In the genomic region with DNA sequence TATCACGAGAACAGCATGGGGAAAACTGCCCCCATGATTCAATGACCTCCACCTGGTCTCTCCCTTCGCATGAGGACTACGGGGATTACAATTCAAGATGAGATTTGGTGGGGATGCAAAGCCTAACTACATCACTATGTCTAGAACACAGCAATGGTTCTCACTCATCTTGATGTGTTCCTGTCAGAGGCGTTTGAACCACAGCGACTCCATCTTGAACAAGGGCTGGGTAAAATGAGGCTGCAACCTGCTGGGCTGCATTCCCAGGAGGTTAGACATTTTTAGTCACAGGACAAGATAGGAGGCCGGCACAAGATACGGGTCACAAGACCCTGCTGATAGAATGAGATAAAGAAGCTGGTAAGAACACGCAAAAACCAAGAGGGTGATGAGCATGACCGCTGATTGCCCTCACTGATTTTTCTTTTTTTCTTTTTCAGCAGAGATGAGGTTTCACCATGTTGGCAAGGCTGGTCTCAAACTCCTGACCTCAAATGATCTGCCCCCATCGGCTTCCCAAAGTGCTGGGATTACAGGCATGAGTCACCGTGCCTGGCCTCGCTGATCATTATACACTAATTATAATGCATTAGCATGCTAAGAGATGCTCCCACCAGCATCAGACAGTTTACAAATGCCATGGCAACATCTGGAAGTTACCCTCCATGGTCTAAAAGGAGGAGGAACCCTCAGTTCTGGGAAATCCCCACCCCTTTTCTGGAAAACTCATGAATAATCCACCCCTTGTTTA, we compare ENCODE assay signal across 1 cellular context.
A peak's percentile ranks its signal among the peaks of the same experiment; 100 is the strongest.
TF ChIP-seq lines count a peak whose summit lies in the region.

No MANE protein-coding gene starts in this region.

TF ChIP-seq in K562, 482 proteins besides CTCF, POLR2A, EP300 and RAD21 (continued from another document and continues in another):
- TF ChIP-seq CREB3L1 (IDR thresholded peaks at IDR 0.05; ENCODE audit: borderline replicate concordance, low read depth) (no peak), CHAMP1 (IDR thresholded peaks at IDR 0.05) (no peak), TEAD2 (tag; IDR thresholded peaks at IDR 0.05) (peak; percentile 32; the same call in 1 of the 2 replicates), NFXL1 (CRISPR knock-in tag; IDR thresholded peaks at IDR 0.05) (no peak), ELF1 (tag; IDR thresholded peaks at IDR 0.05) (no peak), ZNF282 (CRISPR knock-in tag; IDR thresholded peaks at IDR 0.05) (no peak), ZNF764 (CRISPR knock-in tag; IDR thresholded peaks at IDR 0.05; ENCODE audit: low read depth) (no peak), PRPF4 (IDR thresholded peaks at IDR 0.05; ENCODE audit: insufficient read depth, low read depth, low read length, poor library complexity, severe bottlenecking) (no peak), EWSR1 (IDR thresholded peaks at IDR 0.05; ENCODE audit: borderline replicate concordance, low read depth, partially characterized antibody) (no peak), HNRNPUL1 (IDR thresholded peaks at IDR 0.05; ENCODE audit: low read length) (no peak), ETS1 (conservative IDR thresholded peaks at IDR 0.05; ENCODE audit: control insufficient read depth, low read depth, low read length) (no peak), ZNF518B (CRISPR knock-in tag; IDR thresholded peaks at IDR 0.05) (no peak), NONO (IDR thresholded peaks at IDR 0.05; ENCODE audit: low read depth in 2 of 2, low read length in 1 of 2) (no peak), ATF3 (IDR thresholded peaks at IDR 0.05) (peak; percentile 23), ATF3 (CRISPR knock-in tag; conservative IDR thresholded peaks at IDR 0.05) (no peak), STAG1 (CRISPR knock-in tag; IDR thresholded peaks at IDR 0.05; ENCODE audit: borderline replicate concordance) (no peak), SMARCA5 (IDR thresholded peaks at IDR 0.05) (no peak), MCM5 (IDR thresholded peaks at IDR 0.05; ENCODE audit: low read depth) (no peak), ZNF589 (CRISPR knock-in tag; IDR thresholded peaks at IDR 0.05; ENCODE audit: low read depth) (peak; percentile 65; the same call in 1 of the 2 replicates), TFAM (CRISPR knock-in tag; conservative IDR thresholded peaks at IDR 0.05) (no peak), ZBTB17 (CRISPR knock-in tag; IDR thresholded peaks at IDR 0.05) (no peak), ZNF41 (CRISPR knock-in tag; conservative IDR thresholded peaks at IDR 0.05) (peak; percentile 84), TAF7 (tag; IDR thresholded peaks at IDR 0.05) (no peak; the same call in 1 of the 2 replicates), RFX1 (IDR thresholded peaks at IDR 0.05) (no peak; the same call in 1 of the 2 replicates), POLR2B (IDR thresholded peaks at IDR 0.05; ENCODE audit: low read depth, partially characterized antibody) (no peak)
- TF ChIP-seq, protein P1, sequence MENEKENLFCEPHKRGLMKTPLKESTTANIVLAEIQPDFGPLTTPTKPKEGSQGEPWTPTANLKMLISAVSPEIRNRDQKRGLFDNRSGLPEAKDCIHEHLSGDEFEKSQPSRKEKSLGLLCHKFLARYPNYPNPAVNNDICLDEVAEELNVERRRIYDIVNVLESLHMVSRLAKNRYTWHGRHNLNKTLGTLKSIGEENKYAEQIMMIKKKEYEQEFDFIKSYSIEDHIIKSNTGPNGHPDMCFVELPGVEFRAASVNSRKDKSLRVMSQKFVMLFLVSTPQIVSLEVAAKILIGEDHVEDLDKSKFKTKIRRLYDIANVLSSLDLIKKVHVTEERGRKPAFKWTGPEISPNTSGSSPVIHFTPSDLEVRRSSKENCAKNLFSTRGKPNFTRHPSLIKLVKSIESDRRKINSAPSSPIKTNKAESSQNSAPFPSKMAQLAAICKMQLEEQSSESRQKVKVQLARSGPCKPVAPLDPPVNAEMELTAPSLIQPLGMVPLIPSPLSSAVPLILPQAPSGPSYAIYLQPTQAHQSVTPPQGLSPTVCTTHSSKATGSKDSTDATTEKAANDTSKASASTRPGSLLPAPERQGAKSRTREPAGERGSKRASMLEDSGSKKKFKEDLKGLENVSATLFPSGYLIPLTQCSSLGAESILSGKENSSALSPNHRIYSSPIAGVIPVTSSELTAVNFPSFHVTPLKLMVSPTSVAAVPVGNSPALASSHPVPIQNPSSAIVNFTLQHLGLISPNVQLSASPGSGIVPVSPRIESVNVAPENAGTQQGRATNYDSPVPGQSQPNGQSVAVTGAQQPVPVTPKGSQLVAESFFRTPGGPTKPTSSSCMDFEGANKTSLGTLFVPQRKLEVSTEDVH (IDR thresholded peaks at IDR 0.05; ENCODE audit: low read depth, partially characterized antibody) = no peak
- TF ChIP-seq, protein P2, sequence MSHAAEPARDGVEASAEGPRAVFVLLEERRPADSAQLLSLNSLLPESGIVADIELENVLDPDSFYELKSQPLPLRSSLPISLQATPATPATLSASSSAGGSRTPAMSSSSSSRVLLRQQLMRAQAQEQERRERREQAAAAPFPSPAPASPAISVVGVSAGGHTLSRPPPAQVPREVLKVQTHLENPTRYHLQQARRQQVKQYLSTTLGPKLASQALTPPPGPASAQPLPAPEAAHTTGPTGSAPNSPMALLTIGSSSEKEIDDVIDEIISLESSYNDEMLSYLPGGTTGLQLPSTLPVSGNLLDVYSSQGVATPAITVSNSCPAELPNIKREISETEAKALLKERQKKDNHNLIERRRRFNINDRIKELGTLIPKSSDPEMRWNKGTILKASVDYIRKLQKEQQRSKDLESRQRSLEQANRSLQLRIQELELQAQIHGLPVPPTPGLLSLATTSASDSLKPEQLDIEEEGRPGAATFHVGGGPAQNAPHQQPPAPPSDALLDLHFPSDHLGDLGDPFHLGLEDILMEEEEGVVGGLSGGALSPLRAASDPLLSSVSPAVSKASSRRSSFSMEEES (CRISPR knock-in tag; IDR thresholded peaks at IDR 0.05) = no peak; the same call in 1 of the 2 replicates
- TF ChIP-seq, protein P3, sequence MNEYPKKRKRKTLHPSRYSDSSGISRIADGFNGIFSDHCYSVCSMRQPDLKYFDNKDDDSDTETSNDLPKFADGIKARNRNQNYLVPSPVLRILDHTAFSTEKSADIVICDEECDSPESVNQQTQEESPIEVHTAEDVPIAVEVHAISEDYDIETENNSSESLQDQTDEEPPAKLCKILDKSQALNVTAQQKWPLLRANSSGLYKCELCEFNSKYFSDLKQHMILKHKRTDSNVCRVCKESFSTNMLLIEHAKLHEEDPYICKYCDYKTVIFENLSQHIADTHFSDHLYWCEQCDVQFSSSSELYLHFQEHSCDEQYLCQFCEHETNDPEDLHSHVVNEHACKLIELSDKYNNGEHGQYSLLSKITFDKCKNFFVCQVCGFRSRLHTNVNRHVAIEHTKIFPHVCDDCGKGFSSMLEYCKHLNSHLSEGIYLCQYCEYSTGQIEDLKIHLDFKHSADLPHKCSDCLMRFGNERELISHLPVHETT (CRISPR knock-in tag; conservative IDR thresholded peaks at IDR 0.05 in 1 of 2, IDR thresholded peaks at IDR 0.05 in 1 of 2) = peak in 1 of 2 experiments; percentile 65; a peak in 1 of 4 replicates
- TF ChIP-seq, protein P4, sequence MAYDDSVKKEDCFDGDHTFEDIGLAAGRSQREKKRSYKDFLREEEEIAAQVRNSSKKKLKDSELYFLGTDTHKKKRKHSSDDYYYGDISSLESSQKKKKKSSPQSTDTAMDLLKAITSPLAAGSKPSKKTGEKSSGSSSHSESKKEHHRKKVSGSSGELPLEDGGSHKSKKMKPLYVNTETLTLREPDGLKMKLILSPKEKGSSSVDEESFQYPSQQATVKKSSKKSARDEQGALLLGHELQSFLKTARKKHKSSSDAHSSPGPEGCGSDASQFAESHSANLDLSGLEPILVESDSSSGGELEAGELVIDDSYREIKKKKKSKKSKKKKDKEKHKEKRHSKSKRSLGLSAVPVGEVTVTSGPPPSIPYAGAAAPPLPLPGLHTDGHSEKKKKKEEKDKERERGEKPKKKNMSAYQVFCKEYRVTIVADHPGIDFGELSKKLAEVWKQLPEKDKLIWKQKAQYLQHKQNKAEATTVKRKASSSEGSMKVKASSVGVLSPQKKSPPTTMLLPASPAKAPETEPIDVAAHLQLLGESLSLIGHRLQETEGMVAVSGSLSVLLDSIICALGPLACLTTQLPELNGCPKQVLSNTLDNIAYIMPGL (CRISPR knock-in tag; IDR thresholded peaks at IDR 0.05) = no peak
- TF ChIP-seq, protein P5, sequence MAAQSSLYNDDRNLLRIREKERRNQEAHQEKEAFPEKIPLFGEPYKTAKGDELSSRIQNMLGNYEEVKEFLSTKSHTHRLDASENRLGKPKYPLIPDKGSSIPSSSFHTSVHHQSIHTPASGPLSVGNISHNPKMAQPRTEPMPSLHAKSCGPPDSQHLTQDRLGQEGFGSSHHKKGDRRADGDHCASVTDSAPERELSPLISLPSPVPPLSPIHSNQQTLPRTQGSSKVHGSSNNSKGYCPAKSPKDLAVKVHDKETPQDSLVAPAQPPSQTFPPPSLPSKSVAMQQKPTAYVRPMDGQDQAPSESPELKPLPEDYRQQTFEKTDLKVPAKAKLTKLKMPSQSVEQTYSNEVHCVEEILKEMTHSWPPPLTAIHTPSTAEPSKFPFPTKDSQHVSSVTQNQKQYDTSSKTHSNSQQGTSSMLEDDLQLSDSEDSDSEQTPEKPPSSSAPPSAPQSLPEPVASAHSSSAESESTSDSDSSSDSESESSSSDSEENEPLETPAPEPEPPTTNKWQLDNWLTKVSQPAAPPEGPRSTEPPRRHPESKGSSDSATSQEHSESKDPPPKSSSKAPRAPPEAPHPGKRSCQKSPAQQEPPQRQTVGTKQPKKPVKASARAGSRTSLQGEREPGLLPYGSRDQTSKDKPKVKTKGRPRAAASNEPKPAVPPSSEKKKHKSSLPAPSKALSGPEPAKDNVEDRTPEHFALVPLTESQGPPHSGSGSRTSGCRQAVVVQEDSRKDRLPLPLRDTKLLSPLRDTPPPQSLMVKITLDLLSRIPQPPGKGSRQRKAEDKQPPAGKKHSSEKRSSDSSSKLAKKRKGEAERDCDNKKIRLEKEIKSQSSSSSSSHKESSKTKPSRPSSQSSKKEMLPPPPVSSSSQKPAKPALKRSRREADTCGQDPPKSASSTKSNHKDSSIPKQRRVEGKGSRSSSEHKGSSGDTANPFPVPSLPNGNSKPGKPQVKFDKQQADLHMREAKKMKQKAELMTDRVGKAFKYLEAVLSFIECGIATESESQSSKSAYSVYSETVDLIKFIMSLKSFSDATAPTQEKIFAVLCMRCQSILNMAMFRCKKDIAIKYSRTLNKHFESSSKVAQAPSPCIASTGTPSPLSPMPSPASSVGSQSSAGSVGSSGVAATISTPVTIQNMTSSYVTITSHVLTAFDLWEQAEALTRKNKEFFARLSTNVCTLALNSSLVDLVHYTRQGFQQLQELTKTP (IDR thresholded peaks at IDR 0.05; ENCODE audit: low read depth in 1 of 2, partially characterized antibody in 2 of 2) = no peak
